Comparison of ENCODE assay signal across 28 cellular contexts in the genomic region with DNA sequence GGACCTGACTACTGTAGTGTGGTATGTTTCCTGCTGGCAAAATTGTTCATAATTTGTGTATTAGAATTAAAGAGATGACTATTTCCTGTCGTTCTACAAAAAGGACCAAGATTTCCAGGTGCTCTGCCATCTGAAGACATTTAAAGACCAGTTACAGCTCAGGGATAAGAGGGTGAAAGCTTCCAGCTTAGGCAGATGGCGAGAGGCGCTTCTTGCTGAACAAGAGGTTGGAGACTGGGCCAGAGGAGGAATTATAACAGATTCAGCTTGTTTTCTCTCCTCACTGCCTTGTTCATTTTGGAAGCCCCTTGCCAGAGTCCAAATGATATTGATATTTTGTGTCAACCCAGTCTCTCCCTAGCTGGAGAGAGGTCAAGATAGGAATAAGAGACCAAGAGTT. TPM values are rescaled to one million over a fixed set of nuclear protein-coding genes. Genes with fewer than 3 reads are reported as not detected.
"Had no signal": no experiment of that assay in that cellular context is flagged by ENCODE, and none has a peak within 500 bp of the region (broad histone marks: within the 10 kb centered on the region; RNA-seq: fewer than 3 reads in every experiment).

No MANE protein-coding gene starts in this region.

- H3K36me3 ChIP-seq: heart left ventricle, neural progenitor cell, ovary, sigmoid colon had no signal

- H3K36me3 Mint-ChIP-seq: naive thymus-derived CD4-positive, alpha-beta T cell; neural progenitor cell; stimulated activated memory B cell treated with anti-CD40 and anti-IgM and Interleukin-4, amounts not matched to agents 10 μg/mL and 1 μg/mL and 100 μg/mL, for 72 hours had no signal

- H3K4me1 ChIP-seq: foreskin keratinocyte, neural progenitor cell, psoas muscle, sigmoid colon, testis, upper lobe of left lung had no signal

- H3K9me3 ChIP-seq: gastroesophageal sphincter, ovary, psoas muscle, sigmoid colon, testis, tibial artery, upper lobe of left lung had no signal

- H3K4me1 Mint-ChIP-seq: endodermal cell; naive thymus-derived CD4-positive, alpha-beta T cell; nephron; neural progenitor cell; stimulated activated memory B cell treated with anti-CD40 and anti-IgM and Interleukin-4, amounts not matched to agents 10 μg/mL and 1 μg/mL and 100 μg/mL, for 72 hours had no signal

- H3K4me2 ChIP-seq: hepatocyte, neural progenitor cell had no signal

- H3K27me3 ChIP-seq: foreskin keratinocyte, heart left ventricle, neural progenitor cell, ovary, sigmoid colon, testis, tibial artery, upper lobe of left lung had no signal

- H3K4me3 Mint-ChIP-seq: endodermal cell; naive thymus-derived CD4-positive, alpha-beta T cell; nephron; neural progenitor cell; stimulated activated memory B cell treated with anti-CD40 and anti-IgM and Interleukin-4, amounts not matched to agents 10 μg/mL and 1 μg/mL and 100 μg/mL, for 72 hours had no signal

- H3K9me3 Mint-ChIP-seq: endodermal cell; naive thymus-derived CD4-positive, alpha-beta T cell; nephron; neural progenitor cell; stimulated activated memory B cell treated with anti-CD40 and anti-IgM and Interleukin-4, amounts not matched to agents 10 μg/mL and 1 μg/mL and 100 μg/mL, for 72 hours had no signal

- ATAC-seq: esophagus mucosa; foreskin keratinocyte; gastroesophageal sphincter; heart left ventricle; naive thymus-derived CD4-positive, alpha-beta T cell; psoas muscle; right cardiac atrium; stimulated activated memory B cell treated with anti-CD40 and anti-IgM and Interleukin-4, amounts not matched to agents 10 μg/mL and 1 μg/mL and 100 μg/mL, for 72 hours; stimulated activated naive CD8-positive, alpha-beta T cell treated with anti-CD3 and anti-CD28 coated beads, Interleukin-15, Interleukin-2, amounts not matched to agents 100 U/mL and 50 U/mL, for 24 hours had no signal

- H3K27ac Mint-ChIP-seq: endodermal cell; naive thymus-derived CD4-positive, alpha-beta T cell; nephron; neural progenitor cell; stimulated activated memory B cell treated with anti-CD40 and anti-IgM and Interleukin-4, amounts not matched to agents 10 μg/mL and 1 μg/mL and 100 μg/mL, for 72 hours had no signal

- H3K79me2 ChIP-seq: hepatocyte had no signal

- H3K4me3 ChIP-seq: gastroesophageal sphincter, heart left ventricle, hepatocyte, neural progenitor cell, ovary, psoas muscle, sigmoid colon, testis, tibial artery, upper lobe of left lung had no signal

- H3K27ac ChIP-seq: epithelial cell of prostate, foreskin keratinocyte, gastroesophageal sphincter, heart left ventricle, hepatocyte, neural progenitor cell, ovary, psoas muscle, sigmoid colon, testis, tibial artery, upper lobe of left lung had no signal

- DNase-seq: cortex of kidney; effector CD4-positive, alpha-beta T cell; endodermal cell; foreskin keratinocyte; heart left ventricle; kidney; mesenchymal stem cell; midbrain; naive thymus-derived CD4-positive, alpha-beta T cell; ovary; posterior cingulate gyrus; psoas muscle; right cardiac atrium; sigmoid colon; stimulated activated CD4-positive, alpha-beta T cell treated with anti-CD3 and anti-CD28 coated beads, Interleukin-2, amount 100 ng/mL, for 24 hours; stimulated activated CD4-positive, alpha-beta T cell treated with anti-CD3 and anti-CD28 coated beads, Interleukin-4, amount 100 ng/mL, for 4 hours; stimulated activated naive CD8-positive, alpha-beta T cell treated with anti-CD3 and anti-CD28 coated beads, Interleukin-15, Interleukin-2, amounts not matched to agents 100 U/mL and 50 U/mL, for 24 hours; substantia nigra; testis; tibial artery; upper lobe of left lung had no signal

- H3K9ac ChIP-seq: neural progenitor cell had no signal

RNA-seq across cellular contexts. Expression of gene NNMT, which starts 23.1 kb away (rescaled TPM):
- total RNA-seq: endodermal cell; foreskin keratinocyte; naive thymus-derived CD4-positive, alpha-beta T cell had no signal
- polyA plus RNA-seq: foreskin keratinocyte; naive thymus-derived CD4-positive, alpha-beta T cell had no signal
